ENCODE assay signal across 1 cellular context in the genomic region with DNA sequence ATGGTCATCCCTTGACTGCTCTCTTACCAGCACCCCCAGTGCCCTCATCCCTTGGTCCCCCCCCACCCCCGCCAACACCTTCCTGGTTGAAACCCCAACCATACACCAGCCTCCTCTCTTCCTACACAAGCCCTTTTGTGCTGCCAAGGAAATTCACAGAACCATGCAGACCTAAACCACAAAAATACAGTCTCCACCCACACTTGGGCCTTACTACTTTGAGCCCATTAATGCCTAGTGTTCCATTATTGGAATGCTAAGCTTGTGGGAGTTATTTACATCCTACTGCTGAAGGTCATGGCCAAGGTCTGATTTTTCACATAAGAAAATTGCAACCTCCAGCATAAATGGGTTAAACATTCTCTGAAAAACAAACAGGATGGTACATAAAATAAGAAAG.
A peak's percentile ranks its signal among the peaks of the same experiment; 100 is the strongest.
TF ChIP-seq lines count a peak whose summit lies in the region.

No MANE protein-coding gene starts in this region.

TF ChIP-seq in HepG2, 621 proteins besides CTCF, POLR2A, EP300 and RAD21:
- TF ChIP-seq, protein P1, sequence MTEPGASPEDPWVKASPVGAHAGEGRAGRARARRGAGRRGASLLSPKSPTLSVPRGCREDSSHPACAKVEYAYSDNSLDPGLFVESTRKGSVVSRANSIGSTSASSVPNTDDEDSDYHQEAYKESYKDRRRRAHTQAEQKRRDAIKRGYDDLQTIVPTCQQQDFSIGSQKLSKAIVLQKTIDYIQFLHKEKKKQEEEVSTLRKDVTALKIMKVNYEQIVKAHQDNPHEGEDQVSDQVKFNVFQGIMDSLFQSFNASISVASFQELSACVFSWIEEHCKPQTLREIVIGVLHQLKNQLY (CRISPR knock-in tag; IDR thresholded peaks at IDR 0.05): no peak
- TF ChIP-seq ARHGAP35 (CRISPR knock-in tag; IDR thresholded peaks at IDR 0.05; ENCODE audit: borderline replicate concordance) (no peak), PCBP2 (optimal IDR thresholded peaks at IDR 0.05; ENCODE audit: low read depth, low read length, poor library complexity, severe bottlenecking) (no peak), KLF11 (CRISPR knock-in tag; IDR thresholded peaks at IDR 0.05) (no peak), ZNF710 (CRISPR knock-in tag; IDR thresholded peaks at IDR 0.05; ENCODE audit: borderline replicate concordance) (no peak), ZNF329 (CRISPR knock-in tag; IDR thresholded peaks at IDR 0.05; ENCODE audit: low read depth) (no peak), BCL6 (CRISPR knock-in tag; IDR thresholded peaks at IDR 0.05) (peak; percentile 54; the same call in 1 of the 2 replicates), GLI4 (CRISPR knock-in tag; IDR thresholded peaks at IDR 0.05; ENCODE audit: borderline replicate concordance) (no peak), TFDP2 (CRISPR knock-in tag; IDR thresholded peaks at IDR 0.05) (no peak), SOX13 (IDR thresholded peaks at IDR 0.05) (no peak), SOX13 (CRISPR knock-in tag; conservative IDR thresholded peaks at IDR 0.05 in 1 of 2, IDR thresholded peaks at IDR 0.05 in 1 of 2) (0 out of 4 replicates have a peak, but pooled peaks of 1 of the 2 experiments have one; percentile 9), HCFC1 (IDR thresholded peaks at IDR 0.05; ENCODE audit: low read depth, low read length) (no peak)
- TF ChIP-seq, protein P2, sequence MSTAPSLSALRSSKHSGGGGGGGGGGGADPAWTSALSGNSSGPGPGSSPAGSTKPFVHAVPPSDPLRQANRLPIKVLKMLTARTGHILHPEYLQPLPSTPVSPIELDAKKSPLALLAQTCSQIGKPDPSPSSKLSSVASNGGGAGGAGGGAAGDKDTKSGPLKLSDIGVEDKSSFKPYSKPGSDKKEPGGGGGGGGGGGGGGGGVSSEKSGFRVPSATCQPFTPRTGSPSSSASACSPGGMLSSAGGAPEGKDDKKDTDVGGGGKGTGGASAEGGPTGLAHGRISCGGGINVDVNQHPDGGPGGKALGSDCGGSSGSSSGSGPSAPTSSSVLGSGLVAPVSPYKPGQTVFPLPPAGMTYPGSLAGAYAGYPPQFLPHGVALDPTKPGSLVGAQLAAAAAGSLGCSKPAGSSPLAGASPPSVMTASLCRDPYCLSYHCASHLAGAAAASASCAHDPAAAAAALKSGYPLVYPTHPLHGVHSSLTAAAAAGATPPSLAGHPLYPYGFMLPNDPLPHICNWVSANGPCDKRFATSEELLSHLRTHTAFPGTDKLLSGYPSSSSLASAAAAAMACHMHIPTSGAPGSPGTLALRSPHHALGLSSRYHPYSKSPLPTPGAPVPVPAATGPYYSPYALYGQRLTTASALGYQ (CRISPR knock-in tag; IDR thresholded peaks at IDR 0.05): no peak
